Comparison of ENCODE assay signal across 11 cellular contexts in genomic region chr14:93105362-93105761, GRCh38. TPM values are rescaled to one million over a fixed set of nuclear protein-coding genes. Genes with fewer than 3 reads are reported as not detected.
DNase-seq lines count a peak whose midpoint lies in the region; ATAC-seq and TF ChIP-seq lines count a peak whose summit lies in the region.
"Had no signal": no experiment of that assay in that cellular context is flagged by ENCODE, and none has a peak within 500 bp of the region (broad histone marks: within the 10 kb centered on the region; RNA-seq: fewer than 3 reads in every experiment).

No MANE protein-coding gene starts in this region.

- in situ Hi-C loops in GM13976 (cut with MboI; ENCODE audit: low sequenced_read_pairs, unreplicated experiment): no loop called here

- intact Hi-C loops in Right ventricle myocardium inferior (cut with DNase I): no loop called here

- H3K36me3 ChIP-seq in subcutaneous abdominal adipose tissue (ENCODE audit: control insufficient read depth in 5 of 5, insufficient read depth in 5 of 5, low read length in 5 of 5): peaks cover 0 to 4% (median 0%) of the 10 kb centered on the region in 5 donors
- H3K36me3 ChIP-seq: thoracic aorta had no signal

- H3K27me3 ChIP-seq in subcutaneous abdominal adipose tissue (ENCODE audit: control insufficient read depth in 5 of 5, insufficient read depth in 4 of 5, low read length in 5 of 5): peaks cover 0 to 3% (median 0%) of the 10 kb centered on the region in 5 donors
- H3K27me3 ChIP-seq: heart right ventricle had no signal

- no peaks in the 10 kb centered on the region for H3K9me3 ChIP-seq in subcutaneous abdominal adipose tissue (ENCODE audit: control insufficient read depth in 5 of 5, low read length in 5 of 5)
- H3K9me3 ChIP-seq: heart right ventricle, thoracic aorta had no signal

- CTCF ChIA-PET in T-cell (lab: Charles Lee): interaction anchor here (0.6 to 1.2 kb wide), 5 partner anchors 8 to 1236 kb away, joined by 4 to 7 read pairs (median 4); no protein-coding TSS in a partner anchor

- ATAC-seq in T-cell (replicated peaks in 1 of 4) (no peak), Right ventricle myocardium inferior (no peak)

- H3K4me3 ChIP-seq in subcutaneous abdominal adipose tissue (ENCODE audit: low read depth in 1 of 5, low read length in 5 of 5): no peak overlapping the region
- H3K4me3 ChIP-seq: heart right ventricle, thoracic aorta had no signal

- POLR2A ChIA-PET in T-cell (lab: Charles Lee): interaction anchor here in 1 of 2 donors (0.7 kb wide), 1 partner anchor 9 kb away, joined by 17 read pairs; no protein-coding TSS in a partner anchor

- peaks cover 5 to 71% (median 44%) of the 10 kb centered on the region in 5 donors for H3K4me1 ChIP-seq in subcutaneous abdominal adipose tissue (ENCODE audit: control insufficient read depth in 5 of 5, insufficient read depth in 5 of 5, low read length in 5 of 5)

- no peaks in the 10 kb centered on the region for H3K9me3 Mint-ChIP-seq in T-helper 1 cell treated with Interleukin-12 subunit alpha and Interleukin-12 subunit beta and Interleukin-4 antibody, amounts not matched to agents 30 μg/mL and 1 μg/mL, for 36 hours
- no peaks in the 10 kb centered on the region for H3K9me3 Mint-ChIP-seq in T-cell

- H3K4me3 Mint-ChIP-seq in T-helper 1 cell treated with Interleukin-12 subunit alpha and Interleukin-12 subunit beta and Interleukin-4 antibody, amounts not matched to agents 30 μg/mL and 1 μg/mL, for 36 hours: no peak overlapping the region
- H3K4me3 Mint-ChIP-seq in T-cell: no peak overlapping the region

- TF ChIP-seq CTCF in GM13976 (IDR thresholded peaks at IDR 0.05; ENCODE audit: borderline replicate concordance, control extremely low read depth, extremely low read depth, insufficient read depth, missing control alignments): no peak

- peak overlapping the region; percentile 52 for H3K27ac Mint-ChIP-seq in T-helper 1 cell treated with Interleukin-12 subunit alpha and Interleukin-12 subunit beta and Interleukin-4 antibody, amounts not matched to agents 30 μg/mL and 1 μg/mL, for 36 hours
- peak overlapping the region; percentile 96 to 97 for H3K27ac Mint-ChIP-seq in T-cell

- H3K27ac ChIP-seq in subcutaneous abdominal adipose tissue (ENCODE audit: low read depth, low read length): peak overlapping the region; percentile 44
- H3K27ac ChIP-seq: thoracic aorta had no signal

- peaks cover 48% of the 10 kb centered on the region for H3K4me1 Mint-ChIP-seq in T-helper 1 cell treated with Interleukin-12 subunit alpha and Interleukin-12 subunit beta and Interleukin-4 antibody, amounts not matched to agents 30 μg/mL and 1 μg/mL, for 36 hours (ENCODE audit: low read depth)
- peaks cover 31 to 40% (median 37%) of the 10 kb centered on the region in 3 donors for H3K4me1 Mint-ChIP-seq in T-cell

- peak overlapping the region in 1 of 5 donors; percentile 75 for H3K9ac ChIP-seq in subcutaneous abdominal adipose tissue (ENCODE audit: low read length in 5 of 5)

- H3K27me3 Mint-ChIP-seq in T-helper 1 cell treated with Interleukin-12 subunit alpha and Interleukin-12 subunit beta and Interleukin-4 antibody, amounts not matched to agents 30 μg/mL and 1 μg/mL, for 36 hours (ENCODE audit: low read depth): no peaks in the 10 kb centered on the region
- H3K27me3 Mint-ChIP-seq in T-cell: no peaks in the 10 kb centered on the region

- no peaks in the 10 kb centered on the region for H3K36me3 Mint-ChIP-seq in T-helper 1 cell treated with Interleukin-12 subunit alpha and Interleukin-12 subunit beta and Interleukin-4 antibody, amounts not matched to agents 30 μg/mL and 1 μg/mL, for 36 hours (ENCODE audit: low read depth)
- H3K36me3 Mint-ChIP-seq in T-cell: no peaks in the 10 kb centered on the region

- DNase-seq in T-helper 1 cell (no peak), T-cell (peak in 1 of 34 experiments; percentile 38), Right ventricle myocardium inferior (ENCODE audit: missing footprints) (peak; percentile 86), GM13976 (ENCODE audit: low spot score) (no peak), NCI-H1694 (lab: John Stamatoyannopoulos, UW) (no peak), DMS114 treated with DMSO at 0.1 percent for 48 hours (lab: John Stamatoyannopoulos, UW; ENCODE audit: unreplicated experiment) (no peak)
- DNase-seq: activated effector memory CD4-positive, alpha-beta T cell treated with anti-CD3 and anti-CD28 coated beads, Interleukin-2, amount 50 U/mL, for 16 hours; heart right ventricle had no signal

RNA-seq across cellular contexts. Expression of gene ITPK1, which starts 10.4 kb away (rescaled TPM):
- 10 to 100 TPM; 28.0 to 43.0 (median 39.5) TPM for total RNA-seq in T-cell
- total RNA-seq in Right ventricle myocardium inferior: 123 TPM
